Comparison of ENCODE assay signal across 10 cellular contexts in the genomic region with DNA sequence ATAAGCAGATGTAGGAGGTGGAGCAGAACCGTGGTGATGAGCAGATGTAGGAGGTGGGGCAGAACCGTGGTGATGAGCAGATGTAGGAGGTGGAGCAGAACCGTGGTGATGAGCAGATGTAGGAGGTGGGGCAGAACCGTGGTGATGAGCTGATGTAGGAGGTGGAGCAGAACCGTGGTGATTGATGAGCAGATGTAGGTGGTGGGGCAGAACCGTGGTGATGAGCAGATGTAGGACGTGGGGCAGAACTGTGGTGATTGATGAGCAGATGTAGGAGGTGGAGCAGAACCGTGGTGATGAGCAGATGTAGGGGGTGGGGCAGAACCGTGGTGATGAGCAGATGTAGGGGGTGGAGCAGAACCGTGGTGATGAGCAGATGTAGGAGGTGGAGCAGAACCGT. TPM values are rescaled to one million over a fixed set of nuclear protein-coding genes. Genes with fewer than 3 reads are reported as not detected.
DNase-seq lines count a peak whose midpoint lies in the region; ATAC-seq, FAIRE-seq and TF ChIP-seq lines count a peak whose summit lies in the region.
"Not testable (repeated sequence)": the region's sequence is repeated elsewhere in the genome, so short reads cannot be mapped to it uniquely, and the experiment has no call there.
"Had no signal": no experiment of that assay in that cellular context is flagged by ENCODE, and none has a peak within 500 bp of the region (broad histone marks: within the 10 kb centered on the region; RNA-seq: fewer than 3 reads in every experiment).

No MANE protein-coding gene starts in this region.

- H3K36me3 Mint-ChIP-seq in activated CD4-positive, alpha-beta T cell treated with anti-CD3 and anti-CD28 coated beads for 36 hours (ENCODE audit: low read depth): not testable (repeated sequence)

- not testable (repeated sequence) for H3K9me3 Mint-ChIP-seq in activated CD4-positive, alpha-beta T cell treated with anti-CD3 and anti-CD28 coated beads for 36 hours (ENCODE audit: low read depth)

- not testable (repeated sequence) for H2AFZ ChIP-seq in GM12878 (ENCODE audit: control insufficient read depth, low read depth, low read length)

- POLR2A ChIA-PET in activated CD4-positive, alpha-beta T cell treated with anti-CD3 and anti-CD28 coated beads for 36 hours (lab: Charles Lee): interaction anchor here (1.4 kb wide), 1 partner anchor 129 kb away, joined by 3 read pairs; no protein-coding TSS in a partner anchor
- POLR2A ChIA-PET in GM12878 (lab: Charles Lee): not testable (repeated sequence)

- peak overlapping the region; percentile 45 for H3K27ac Mint-ChIP-seq in activated CD4-positive, alpha-beta T cell treated with anti-CD3 and anti-CD28 coated beads for 36 hours

- peak; percentile 11 for DNase-seq in AG09319 (ENCODE audit: extremely low read depth, low read depth)
- DNase-seq in DMS53 (lab: John Stamatoyannopoulos, UW): peak; percentile 24
- DNase-seq in NCI-H2171 treated with DMSO at 0.1 percent for 48 hours (lab: John Stamatoyannopoulos, UW): peak; percentile 69
- DNase-seq in activated CD4-positive, alpha-beta T cell treated with anti-CD3 and anti-CD28 coated beads for 36 hours: peak; percentile 44
- peak; percentile 23 for DNase-seq in activated T-cell treated with anti-CD3 and anti-CD28 coated beads, Interleukin-2, amount 50 U/mL, for 1 hour
- peak; percentile 17 for DNase-seq in GM12878 (ENCODE audit: low read depth, low spot score)
- DNase-seq in posterior vena cava (ENCODE audit: low spot score): peak; percentile 25
- DNase-seq in stimulated activated naive CD4-positive, alpha-beta T cell treated with Interleukin-2 at 50 U/mL for 16 hours (lab: John Stamatoyannopoulos, UW): peak; percentile 42

- not testable (repeated sequence) for TF ChIP-seq CTCF in AG09319 (IDR thresholded peaks at IDR 0.05; ENCODE audit: low read depth, low read length); GM12878 (IDR thresholded peaks at IDR 0.05 in 2 of 3, conservative IDR thresholded peaks at IDR 0.05 in 1 of 3; ENCODE audit: control insufficient read depth in 2 of 3, extremely low read depth in 1 of 3, insufficient read depth in 1 of 3, low read depth in 3 of 3, low read length in 3 of 3)

- H4K20me1 ChIP-seq in GM12878 (ENCODE audit: control insufficient read depth, insufficient read depth): not testable (repeated sequence)

- CTCF ChIA-PET in activated CD4-positive, alpha-beta T cell treated with anti-CD3 and anti-CD28 coated beads for 36 hours (lab: Charles Lee): interaction anchor here (1.0 kb wide), 1 partner anchor 129 kb away, joined by 6 read pairs; no protein-coding TSS in a partner anchor
- CTCF ChIA-PET in GM12878 (lab: Yijun Ruan, JAX): interaction anchor here (1.1 to 1.4 kb wide), 2 partner anchors 107 to 130 kb away, joined by 3 to 4 read pairs; no protein-coding TSS in a partner anchor

- H3K9ac ChIP-seq in GM12878 (ENCODE audit: control insufficient read depth, insufficient read depth, low read length): not testable (repeated sequence)

- peaks cover 20% of the 10 kb centered on the region for H3K4me1 ChIP-seq in GM12878 (ENCODE audit: control insufficient read depth, insufficient read depth, low read length)

- WGBS in GM12878 (ENCODE audit: insufficient coverage, insufficient replicate concordance, low lambda C conversion rate, missing lambda C conversion rate): 0% methylated on average over 9 of the region's 11 CpGs

- H3K27ac ChIP-seq in GM12878 (ENCODE audit: control insufficient read depth, insufficient read depth): not testable (repeated sequence)

- TF ChIP-seq EP300 in GM12878 (IDR thresholded peaks at IDR 0.05; ENCODE audit: borderline replicate concordance in 1 of 2, control insufficient read depth in 1 of 2, low read depth in 2 of 2, low read length in 2 of 2): not testable (repeated sequence)

- H3K4me3 Mint-ChIP-seq in activated CD4-positive, alpha-beta T cell treated with anti-CD3 and anti-CD28 coated beads for 36 hours: not testable (repeated sequence)

- H3K79me2 ChIP-seq in GM12878 (ENCODE audit: control insufficient read depth, insufficient read depth, low read length): not testable (repeated sequence)

- not testable (repeated sequence) for BruUV-seq in GM12878 (replicated peaks; lab: Mats Ljungman, UMichigan)

- SMC1A ChIA-PET in GM12878 (lab: Charles Lee; ENCODE audit: uncharacterized antibody, unreplicated experiment): not testable (repeated sequence)

- in situ Hi-C loops in GM12878 (cut with MboI): not testable (repeated sequence)

- not testable (repeated sequence) for H3K4me2 ChIP-seq in GM12878 (ENCODE audit: control insufficient read depth, insufficient read depth)

- H3K4me1 Mint-ChIP-seq in activated CD4-positive, alpha-beta T cell treated with anti-CD3 and anti-CD28 coated beads for 36 hours: peaks cover 25% of the 10 kb centered on the region

- TF ChIP-seq POLR2A in GM12878 (IDR thresholded peaks at IDR 0.05; ENCODE audit: low read depth, low read length): not testable (repeated sequence)

- ATAC-seq in activated CD4-positive, alpha-beta T cell treated with anti-CD3 and anti-CD28 coated beads for 36 hours; GM12878: not testable (repeated sequence)

- not testable (repeated sequence) for H3K27me3 ChIP-seq in GM12878 (replicated peaks in 1 of 2; ENCODE audit: control insufficient read depth in 2 of 2, insufficient read depth in 2 of 2, low read length in 1 of 2)

- FAIRE-seq in GM12878 (lab: Jason Lieb, UNC): peak; percentile 64

- H3K27me3 Mint-ChIP-seq in activated CD4-positive, alpha-beta T cell treated with anti-CD3 and anti-CD28 coated beads for 36 hours: peaks cover 29% of the 10 kb centered on the region

- intact Hi-C loops in activated CD4-positive, alpha-beta T cell treated with anti-CD3 and anti-CD28 coated beads for 36 hours (cut with DNase I, micrococcal nuclease): loop anchor here (1.0 to 10.0 kb wide), 5 partner anchors 37 to 190 kb away; partner anchors contain the start of genes BSG (in 1 of the 2), MIER2 (in 1 of the 2) and TPGS1 (in 1 of the 2)
- intact Hi-C loops in GM12878 (cut with micrococcal nuclease; ENCODE audit: unreplicated experiment): not testable (repeated sequence)
- intact Hi-C loops in posterior vena cava (cut with DNase I): loop anchor here in 1 of 2 donors (10.0 kb wide), 1 partner anchor 93 kb away; a partner anchor contains a TSS

- not testable (repeated sequence) for TF ChIP-seq RAD21 in GM12878 (IDR thresholded peaks at IDR 0.05; ENCODE audit: insufficient read depth, low read depth, low read length)

- H3K36me3 ChIP-seq in GM12878 (ENCODE audit: control insufficient read depth in 2 of 2, insufficient read depth in 2 of 2, low read length in 1 of 2): not testable (repeated sequence)

- not testable (repeated sequence) for H3K9me3 ChIP-seq in GM12878 (replicated peaks; ENCODE audit: control insufficient read depth, insufficient read depth, low read length)

- RAD21 ChIA-PET in GM12878 (lab: Charles Lee; ENCODE audit: unreplicated experiment): interaction anchor here (1.0 kb wide), 1 partner anchor 39 kb away, joined by 4 read pairs; no protein-coding TSS in a partner anchor

- H3K4me3 ChIP-seq in GM12878: not testable (repeated sequence)

RNA-seq across cellular contexts. Expression of gene C2CD4C, which starts 27.0 kb away (rescaled TPM):
- under 1 TPM; 0.09 to 0.11 TPM for total RNA-seq in activated CD4-positive, alpha-beta T cell treated with anti-CD3 and anti-CD28 coated beads for 36 hours
- total RNA-seq in GM12878 (2013; cell fraction: nucleolus; rRNA removed): not detected in 2 replicates
- total RNA-seq in GM12878 (2014; rRNA removed) (not detected in 2 replicates), GM12878 (2014; rRNA removed; fragmentation: Illumina TruSeq; extraction: Trizol) (not detected in 2 replicates), GM12878 (2021) (not detected in 2 replicates), posterior vena cava (1 to 10 TPM; 1.1 to 2.9 TPM)
- not detected for polyA plus RNA-seq in GM12878 (2011; ENCODE audit: low read depth)
- polyA plus RNA-seq in GM12878 (2011; rRNA removed) (not detected in 2 replicates), GM12878 (2014; fragmentation: Illumina TruSeq; extraction: Trizol) (not detected in 2 replicates), GM12878 (2014; fragmentation: Nextera tagmentation; extraction: Ambion mirVana) (not detected), GM12878 (2014; rRNA removed) (0.03 TPM in 1 of 2 replicates, not detected in the other), GM12878 (2016; fragmentation: Nextera tagmentation; extraction: Ambion mirVana) (not detected)
- polyA plus RNA-seq in GM12878 (2011; cell fraction: cytosol; rRNA removed): 0.01 TPM in 1 of 2 replicates, not detected in the other
- polyA plus RNA-seq in GM12878 (2011; cell fraction: nucleus; rRNA removed): 0.04 and 0.13 TPM in 2 replicates
- 0.03 TPM in 1 of 2 replicates, not detected in the other for polyA plus RNA-seq in GM12878 (2012)
- polyA minus RNA-seq in GM12878 (2011; rRNA and poly(A)+ RNA removed): not detected in 2 replicates
- polyA minus RNA-seq in GM12878 (2011; cell fraction: cytosol; rRNA and poly(A)+ RNA removed): not detected in 2 replicates
- polyA minus RNA-seq in GM12878 (2011; cell fraction: nucleus; rRNA and poly(A)+ RNA removed): not detected in 2 replicates
- total RNA-seq: CD4-positive, alpha-beta memory T cell; HFFc6 had no signal
- polyA plus RNA-seq: CD4-positive, alpha-beta memory T cell had no signal

RNA-seq across cellular contexts. Expression of gene MIER2, which starts 37.3 kb away (rescaled TPM):
- 10 to 100 TPM; 21.2 to 24.6 TPM for total RNA-seq in activated CD4-positive, alpha-beta T cell treated with anti-CD3 and anti-CD28 coated beads for 36 hours
- total RNA-seq in GM12878 (2013; cell fraction: nucleolus; rRNA removed): 36.8 and 37.2 TPM in 2 replicates
- total RNA-seq in GM12878 (2014; rRNA removed) (9.8 and 11.6 TPM in 2 replicates), GM12878 (2014; rRNA removed; fragmentation: Illumina TruSeq; extraction: Trizol) (4.6 and 6.8 TPM in 2 replicates), GM12878 (2021) (22.2 and 23.6 TPM in 2 replicates), posterior vena cava (10 to 100 TPM; 18.8 to 25.3 TPM)
- 2.4 TPM for polyA plus RNA-seq in GM12878 (2011; ENCODE audit: low read depth)
- polyA plus RNA-seq in GM12878 (2011; rRNA removed) (6.5 and 11.6 TPM in 2 replicates), GM12878 (2014; fragmentation: Illumina TruSeq; extraction: Trizol) (10.9 and 12.5 TPM in 2 replicates), GM12878 (2014; fragmentation: Nextera tagmentation; extraction: Ambion mirVana) (under 1 TPM; 0.48 to 0.60 TPM), GM12878 (2014; rRNA removed) (14.9 and 20.6 TPM in 2 replicates), GM12878 (2016; fragmentation: Nextera tagmentation; extraction: Ambion mirVana) (10 to 100 TPM; 14.6 to 18.4 TPM)
- polyA plus RNA-seq in GM12878 (2011; cell fraction: cytosol; rRNA removed): 10.5 and 10.7 TPM in 2 replicates
- 35.7 and 51.2 TPM in 2 replicates for polyA plus RNA-seq in GM12878 (2011; cell fraction: nucleus; rRNA removed)
- 25.2 and 25.4 TPM in 2 replicates for polyA plus RNA-seq in GM12878 (2012)
- 18.1 and 23.6 TPM in 2 replicates for polyA minus RNA-seq in GM12878 (2011; rRNA and poly(A)+ RNA removed)
- 5.6 and 9.2 TPM in 2 replicates for polyA minus RNA-seq in GM12878 (2011; cell fraction: cytosol; rRNA and poly(A)+ RNA removed)
- polyA minus RNA-seq in GM12878 (2011; cell fraction: nucleus; rRNA and poly(A)+ RNA removed): 10.2 and 27.7 TPM in 2 replicates

Comparison
In these comparisons a context has a peak if more than half of its experiments do, and no peak if none do; other contexts are left out.
1. DNase-seq: peak in every context shown above with its lines; median percentile 69 in NCI-H2171 treated with DMSO at 0.1 percent for 48 hours; 44 in activated CD4-positive, alpha-beta T cell treated with anti-CD3 and anti-CD28 coated beads for 36 hours; 42 in stimulated activated naive CD4-positive, alpha-beta T cell treated with Interleukin-2 at 50 U/mL for 16 hours; 25 in posterior vena cava; 24 in DMS53; 23 in activated T-cell treated with anti-CD3 and anti-CD28 coated beads, Interleukin-2, amount 50 U/mL, for 1 hour; 17 in GM12878; 11 in AG09319.